ENCODE assay signal across 8 cellular contexts in genomic region chr6:37499433-37500293, GRCh38. TPM values are rescaled to one million over a fixed set of nuclear protein-coding genes. Genes with fewer than 3 reads are reported as not detected.
DNase-seq lines count a peak whose midpoint lies in the region; ATAC-seq and TF ChIP-seq lines count a peak whose summit lies in the region.

TSS of gene CCDC167 (minus strand) at chr6:37499893. CDS start at chr6:37499863, 30 bp downstream.

- ATAC-seq in HG02884 (IDR thresholded peaks at IDR 0.05; ENCODE audit: unreplicated experiment) = peak; percentile 79
- peak; percentile 98 to 99 (median 99) for ATAC-seq in heart left ventricle

- H3K4me3 Mint-ChIP-seq in type B pancreatic cell = peak within 1 kb of the TSS; percentile 97

- H3K9me3 Mint-ChIP-seq in type B pancreatic cell = no peaks in the 10 kb centered on the region

- H3K36me3 Mint-ChIP-seq in type B pancreatic cell = no peaks in the 10 kb centered on the region

- no peaks in the 10 kb centered on the region for H3K36me3 ChIP-seq in heart left ventricle

- TF ChIP-seq CTCF in GM13977 (IDR thresholded peaks at IDR 0.05; ENCODE audit: extremely low read depth, insufficient read depth, missing control alignments) (no peak), heart left ventricle (IDR thresholded peaks at IDR 0.05) (no peak), type B pancreatic cell (conservative IDR thresholded peaks at IDR 0.05) (no peak)

- peak in 1 of 2 donors; percentile 19 for TF ChIP-seq POLR2A in heart left ventricle (IDR thresholded peaks at IDR 0.05)

- 1 to 2% (median 1%) methylated on average over 38 of the region's 38 CpGs for WGBS in adipose tissue, 3 donors
- 1 to 3% (median 2%) methylated on average over 32 to 38 of the region's 38 CpGs for WGBS in heart left ventricle, 4 donors

- no peaks in the 10 kb centered on the region for H3K9me3 ChIP-seq in heart left ventricle

- H3K4me1 Mint-ChIP-seq in type B pancreatic cell (ENCODE audit: unreplicated experiment) = peaks cover 20% of the 10 kb centered on the region

- intact Hi-C loops in heart left ventricle (cut with DNase I) = loop anchor here in 1 of 10 donors (5.0 kb wide), 1 partner anchor 67 kb away; the partner anchor contains the start of gene CMTR1
- intact Hi-C loops in posterior cingulate gyrus (cut with DNase I) = no loop called here

- H3K4me3 ChIP-seq in heart left ventricle = peak within 1 kb of the TSS; percentile 32 to 77 (median 68)

- DNase-seq in GM13977 (ENCODE audit: low spot score) (peak; percentile 93), NCI-H146 treated with DMSO at 0.1 percent for 48 hours (lab: John Stamatoyannopoulos, UW; ENCODE audit: unreplicated experiment) (peak; percentile 99), T-helper 1 cell (peak; percentile 92 to 97 (median 95)), heart left ventricle (peak; percentile 93 to 97 (median 96)), posterior cingulate gyrus (peak; percentile 90 to 99 (median 94)), type B pancreatic cell (ENCODE audit: extremely low spot score, unreplicated experiment) (peak; percentile 98)

- H3K27ac ChIP-seq in adipose tissue (ENCODE audit: low read depth, low read length) (no peak within 1 kb of the TSS), heart left ventricle (peak within 1 kb of the TSS in 7 of 12 donors; percentile 21 to 66 (median 53))

- peak within 1 kb of the TSS; percentile 92 for H3K27ac Mint-ChIP-seq in type B pancreatic cell

- H3K4me1 ChIP-seq in heart left ventricle = peaks cover 0 to 28% (median 6%) of the 10 kb centered on the region in 12 donors

- in situ Hi-C loops in GM13977 (cut with MboI; ENCODE audit: low pct_unique_long_range_greater_than_20kb, low sequenced_read_pairs, unreplicated experiment) = no loop called here

- no peaks in the 10 kb centered on the region for H3K27me3 ChIP-seq in heart left ventricle

- no peaks in the 10 kb centered on the region for H3K27me3 Mint-ChIP-seq in type B pancreatic cell

RNA-seq across cellular contexts. Expression of gene CCDC167, which starts in this region (rescaled TPM):
- polyA plus RNA-seq in adipose tissue (10 to 100 TPM; 18.8 to 39.3 (median 22.4) TPM), heart left ventricle (10 to 100 TPM; 44.2 to 76.7 TPM)
- total RNA-seq in heart left ventricle (10 to 100 TPM; 17.6 to 53.7 (median 25.2) TPM), type B pancreatic cell (ENCODE audit: low replicate concordance) (28.1 and 38.3 TPM in 2 replicates)
